17 cellular contexts compared by ENCODE assay signal in the genomic region with DNA sequence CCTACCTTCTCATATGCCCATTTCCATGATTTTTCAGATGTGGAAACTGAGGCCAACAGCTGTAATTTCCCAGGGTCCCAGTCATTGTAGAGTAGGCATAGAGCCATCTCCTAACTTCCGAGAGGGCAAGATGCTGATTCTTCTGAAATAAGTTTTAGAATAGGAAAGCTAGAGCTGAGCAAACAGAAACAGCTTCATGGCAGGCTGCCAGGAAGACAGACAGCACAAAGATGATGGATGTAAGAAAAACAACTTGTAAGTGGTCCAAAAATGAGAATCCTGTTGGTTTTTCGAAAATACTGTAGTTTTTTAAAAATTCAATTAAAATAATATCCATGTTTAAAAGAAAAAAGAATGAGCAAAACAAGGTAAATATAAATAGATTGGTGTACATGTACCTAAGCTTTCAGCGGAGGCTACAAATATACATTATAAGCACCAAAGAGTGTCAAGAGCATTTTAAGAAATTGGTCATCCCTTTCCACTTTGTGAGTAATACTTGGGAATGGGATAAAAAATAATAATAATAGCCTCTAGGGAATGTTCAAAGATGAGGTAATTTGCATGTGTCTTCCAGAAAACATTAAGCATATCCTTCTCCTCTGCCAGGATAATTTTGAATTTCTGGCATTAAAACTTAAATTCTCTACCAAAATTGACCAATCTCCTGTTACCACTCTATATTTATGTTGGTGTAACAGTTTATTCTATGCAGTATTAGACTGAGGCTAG.
"Had no signal": no experiment of that assay in that cellular context is flagged by ENCODE, and none has a peak within 500 bp of the region (broad histone marks: within the 10 kb centered on the region; RNA-seq: fewer than 3 reads in every experiment).

No MANE protein-coding gene starts in this region.

- H3K27me3 ChIP-seq: cardiac muscle cell, ovary, vagina had no signal

- H3K27ac ChIP-seq: cardiac muscle cell, epithelial cell of prostate, neutrophil, ovary, prostate gland, thoracic aorta, vagina had no signal

- DNase-seq: activated CD4-positive, alpha-beta T cell treated with anti-CD3 and anti-CD28 coated beads, Interleukin-2, amount 50 U/mL, for 4 hours; activated naive CD4-positive, alpha-beta T cell treated with anti-CD3 and anti-CD28 coated beads for 36 hours; activated naive CD8-positive, alpha-beta T cell treated with anti-CD3 and anti-CD28 coated beads, Interleukin-2, amount 10 ng/mL, durations not matched to agents 7 days and 5 days; activated T-cell treated with anti-CD3 and anti-CD28 coated beads, Interleukin-2, amount 50 U/mL, for 48 hours; amniotic stem cell; foreskin melanocyte; ovary; stimulated activated CD4-positive, alpha-beta T cell treated with anti-CD3 and anti-CD28 coated beads, Interleukin-4, amount 100 ng/mL, for 24 hours; stimulated activated naive CD4-positive, alpha-beta T cell treated with Interleukin-2 at 50 U/mL for 16 hours; T-helper 9 cell had no signal

- ATAC-seq: WTC11 had no signal

- H3K4me1 ChIP-seq: prostate gland, vagina had no signal

- H3K4me3 ChIP-seq: cardiac muscle cell, ovary, prostate gland, thoracic aorta, vagina had no signal

- H3K36me3 ChIP-seq: cardiac muscle cell, neutrophil, ovary, prostate gland, thoracic aorta, vagina had no signal

- H3K9me3 ChIP-seq: neutrophil, ovary, prostate gland, thoracic aorta, vagina had no signal
